ENCODE assay signal across 23 cellular contexts in the genomic region with DNA sequence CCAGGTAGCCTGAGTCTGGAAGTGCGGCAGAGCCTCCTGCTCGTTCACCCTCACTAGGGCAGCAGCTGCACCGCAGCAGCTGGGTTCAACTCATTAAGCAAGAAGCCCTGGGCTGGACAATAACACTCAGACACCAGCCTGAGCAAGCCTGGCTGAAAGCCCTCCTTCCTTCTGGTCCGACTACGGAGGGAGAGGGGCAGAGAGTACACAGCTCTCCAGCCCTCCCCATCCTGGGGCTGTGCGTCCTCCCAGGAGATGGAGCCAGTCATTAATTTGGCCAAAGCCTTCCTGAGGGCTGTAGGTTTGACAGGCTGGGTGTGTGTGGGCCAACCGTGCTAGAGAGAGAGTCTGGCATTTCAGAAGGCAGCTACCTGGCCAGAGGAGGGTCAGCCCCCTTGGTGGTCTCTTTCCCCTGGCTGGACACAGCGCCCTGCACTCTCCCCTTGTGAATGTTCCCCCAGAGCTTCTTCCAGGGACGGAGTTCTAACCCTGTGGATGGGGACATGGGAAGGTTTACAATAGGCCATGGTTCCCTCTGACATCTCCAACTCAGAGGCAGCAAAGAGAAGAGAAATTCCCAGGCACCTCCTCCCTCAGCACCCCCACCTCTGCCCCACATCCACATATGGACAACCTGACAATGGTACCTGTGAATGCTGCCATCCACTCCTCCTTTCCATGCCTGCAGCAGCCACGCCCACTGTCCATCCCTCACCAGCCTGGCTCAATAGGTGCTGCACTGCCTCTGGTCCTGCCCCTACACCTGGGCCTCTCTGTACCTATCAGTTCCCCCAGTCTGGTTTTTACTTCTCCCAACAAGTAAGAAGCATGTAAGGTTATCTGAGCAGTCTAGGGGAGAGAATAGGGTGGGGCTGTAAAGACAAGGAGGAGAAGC. TPM values are rescaled to one million over a fixed set of nuclear protein-coding genes. Genes with fewer than 3 reads are reported as not detected.
DNase-seq lines count a peak whose midpoint lies in the region; ATAC-seq and TF ChIP-seq lines count a peak whose summit lies in the region.
"Had no signal": no experiment of that assay in that cellular context is flagged by ENCODE, and none has a peak within 500 bp of the region (broad histone marks: within the 10 kb centered on the region; RNA-seq: fewer than 3 reads in every experiment).

No MANE protein-coding gene starts in this region.

- TF ChIP-seq CTCF in glutamatergic neuron (IDR thresholded peaks at IDR 0.05; ENCODE audit: partially characterized antibody, unreplicated experiment), result no peak

- peaks cover 8% of the 10 kb centered on the region for H3K9me3 Mint-ChIP-seq in glutamatergic neuron (ENCODE audit: unreplicated experiment)

- no peak overlapping the region for H3K4me3 Mint-ChIP-seq in glutamatergic neuron (ENCODE audit: unreplicated experiment)
- H3K4me3 Mint-ChIP-seq: B cell; CD8-positive, alpha-beta T cell; T-cell had no signal

- ATAC-seq in activated CD4-positive, CD25-positive, alpha-beta regulatory T cell treated with anti-CD3 and anti-CD28 coated beads, Interleukin-2, amount 50 U/mL, for 24 hours, result no peak
- ATAC-seq in GM19455 (IDR thresholded peaks at IDR 0.05; ENCODE audit: unreplicated experiment) (no peak), GM21717 (IDR thresholded peaks at IDR 0.05; ENCODE audit: unreplicated experiment) (no peak)
- ATAC-seq: CD8-positive, alpha-beta T cell; Right ventricle myocardium inferior; T-cell had no signal

- H3K36me3 Mint-ChIP-seq in glutamatergic neuron (ENCODE audit: unreplicated experiment), result peaks cover 35% of the 10 kb centered on the region
- H3K36me3 Mint-ChIP-seq: CD8-positive, alpha-beta T cell had no signal

- H3K27ac Mint-ChIP-seq in glutamatergic neuron (ENCODE audit: unreplicated experiment), result peak overlapping the region; percentile 68
- H3K27ac Mint-ChIP-seq: B cell; CD8-positive, alpha-beta T cell; T-cell had no signal

- peak; percentile 13 for DNase-seq in DMS 273 (lab: John Stamatoyannopoulos, UW; ENCODE audit: unreplicated experiment)
- DNase-seq in DMS 273 treated with DMSO at 0.1 percent for 48 hours (lab: John Stamatoyannopoulos, UW), result no peak
- DNase-seq in activated CD4-positive, CD25-positive, alpha-beta regulatory T cell treated with anti-CD3 and anti-CD28 coated beads, Interleukin-2, amount 50 U/mL, for 72 hours, result peak; percentile 2
- peak; percentile 66 for DNase-seq in glutamatergic neuron
- no peak for DNase-seq in stimulated activated CD4-positive, alpha-beta T cell treated with anti-CD3 and anti-CD28 coated beads, Interleukin-12 subunit alpha, Interleukin-12 subunit beta, amount 100 ng/mL, for 4 hours
- DNase-seq: Caco-2; CD8-positive, alpha-beta T cell; HCEC 1CT; Karpas-422; NCI-H1092 treated with DMSO at 0.1 percent for 48 hours; NCI-H1436; NCI-H187; NCI-H2081 treated with DMSO at 0.1 percent for 48 hours; NCI-H2171; NCI-H226; NCI-H510A; T-cell had no signal

- peaks cover 35% of the 10 kb centered on the region for H3K4me1 Mint-ChIP-seq in glutamatergic neuron (ENCODE audit: low read depth, unreplicated experiment)
- H3K4me1 Mint-ChIP-seq: B cell, T-cell had no signal

- H3K27me3 Mint-ChIP-seq in glutamatergic neuron (ENCODE audit: unreplicated experiment), result peaks cover 16% of the 10 kb centered on the region

RNA-seq across cellular contexts. Expression of a gene that starts 6.5 kb away (rescaled TPM):
- total RNA-seq in glutamatergic neuron (ENCODE audit: unreplicated experiment), result 71.6 TPM
- total RNA-seq: B cell; CD8-positive, alpha-beta T cell; HT-29; Right ventricle myocardium inferior; T-cell had no signal

RNA-seq across cellular contexts. Expression of a gene that starts 13.7 kb away (rescaled TPM):
- 208 TPM for total RNA-seq in glutamatergic neuron (ENCODE audit: unreplicated experiment)
- total RNA-seq: B cell; Caco-2; CD8-positive, alpha-beta T cell; HT-29; T-cell had no signal

Comparison
In these comparisons a context has a peak if more than half of its experiments do, and no peak if none do; other contexts are left out.
1. DNase-seq: peak in DMS 273 (single experiment), activated CD4-positive, CD25-positive, alpha-beta regulatory T cell treated with anti-CD3 and anti-CD28 coated beads, Interleukin-2, amount 50 U/mL, for 72 hours (single experiment) and glutamatergic neuron (single experiment); none in DMS 273 treated with DMSO at 0.1 percent for 48 hours (single experiment) and stimulated activated CD4-positive, alpha-beta T cell treated with anti-CD3 and anti-CD28 coated beads, Interleukin-12 subunit alpha, Interleukin-12 subunit beta, amount 100 ng/mL, for 4 hours (single experiment).